Comparison of ENCODE assay signal across 21 cellular contexts in the genomic region with DNA sequence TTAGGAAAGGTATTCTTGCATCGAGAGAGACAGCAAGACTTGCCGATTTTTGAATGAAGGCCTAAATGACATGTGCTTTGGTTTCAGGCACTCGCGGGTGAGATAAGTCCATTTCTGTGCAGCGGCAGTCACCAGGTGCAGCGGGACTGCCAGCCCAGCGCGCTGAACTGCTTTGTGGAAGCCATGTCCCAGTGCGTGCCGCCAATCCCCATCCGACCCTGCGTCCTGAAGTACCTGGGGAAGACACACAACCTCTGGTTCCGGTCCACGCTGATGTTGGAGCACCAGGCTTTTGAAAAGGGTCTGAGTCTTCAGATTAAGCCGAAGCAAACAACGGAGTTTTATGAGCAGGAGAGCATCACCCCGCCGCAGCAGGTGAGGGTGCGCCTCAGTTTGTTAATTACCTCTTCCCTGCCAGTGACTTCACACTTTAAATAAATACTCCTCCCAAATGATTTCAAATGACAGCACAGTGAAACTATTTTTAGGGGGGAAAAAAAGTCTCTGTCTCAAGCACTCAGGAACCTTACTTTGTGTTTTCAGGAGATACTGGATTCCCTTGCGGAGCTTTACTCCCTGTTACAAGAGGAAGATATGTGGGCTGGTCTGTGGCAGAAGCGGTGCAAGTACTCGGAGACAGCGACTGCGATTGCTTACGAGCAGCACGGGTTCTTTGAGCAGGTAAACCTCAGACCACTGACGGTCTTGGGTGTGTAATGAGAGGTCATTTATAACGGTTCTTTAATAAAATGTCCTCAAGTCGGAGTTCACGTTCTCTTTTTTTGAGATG.
DNase-seq lines count a peak whose midpoint lies in the region; ATAC-seq and TF ChIP-seq lines count a peak whose summit lies in the region.
"Had no signal": no experiment of that assay in that cellular context is flagged by ENCODE, and none has a peak within 500 bp of the region (broad histone marks: within the 10 kb centered on the region; RNA-seq: fewer than 3 reads in every experiment).

No MANE protein-coding gene starts in this region.

- no peaks in the 10 kb centered on the region for H3K79me2 ChIP-seq in mammary epithelial cell (ENCODE audit: insufficient read depth, low read length)

- H3K36me3 Mint-ChIP-seq in MCF 10A (ENCODE audit: insufficient read depth, unreplicated experiment) (peaks cover 96% of the 10 kb centered on the region), nephron progenitor cell (ENCODE audit: low read depth) (peaks cover 76% of the 10 kb centered on the region)

- intact Hi-C loops in mammary epithelial cell (cut with micrococcal nuclease) (no loop called here), MCF 10A (cut with micrococcal nuclease) (no loop called here), testis (cut with DNase I; ENCODE audit: low total_unique reads) (no loop called here), left lung (cut with DNase I) (no loop called here)

- TF ChIP-seq CTCF in mammary epithelial cell (conservative IDR thresholded peaks at IDR 0.05 in 1 of 2, IDR thresholded peaks at IDR 0.05 in 1 of 2; ENCODE audit: extremely low read depth in 1 of 2, insufficient read depth in 1 of 2, low read depth in 1 of 2, low read length in 2 of 2) (no peak), MCF 10A (IDR thresholded peaks at IDR 0.05; ENCODE audit: unreplicated experiment) (no peak), nephron progenitor cell (IDR thresholded peaks at IDR 0.05) (no peak), testis (IDR thresholded peaks at IDR 0.05) (no peak), left lung (IDR thresholded peaks at IDR 0.05) (no peak)

- no peak for TF ChIP-seq POLR2A in testis (IDR thresholded peaks at IDR 0.05)

- BruUV-seq in mammary epithelial cell (replicated peaks; lab: Mats Ljungman, UMichigan) (TSS peak; percentile 63), MCF 10A (replicated peaks; lab: Mats Ljungman, UMichigan) (no TSS peak)

- CTCF ChIA-PET in mammary epithelial cell (lab: Charles Lee; ENCODE audit: low non-redundant PET) = no interaction called here
- CTCF ChIA-PET in MCF 10A (lab: Yijun Ruan, JAX) = no interaction called here

- H3K27me3 ChIP-seq in mammary epithelial cell (ENCODE audit: insufficient read depth, low read length) = no peaks in the 10 kb centered on the region
- no peaks in the 10 kb centered on the region for H3K27me3 ChIP-seq in testis
- H3K27me3 ChIP-seq in left lung = no peaks in the 10 kb centered on the region
- H3K27me3 ChIP-seq: BE2C had no signal

- no peak overlapping the region for H3K27ac Mint-ChIP-seq in MCF 10A (ENCODE audit: low read depth, unreplicated experiment)
- peak overlapping the region; percentile 20 for H3K27ac Mint-ChIP-seq in nephron progenitor cell

- no peaks in the 10 kb centered on the region for H3K9me3 ChIP-seq in mammary epithelial cell (replicated peaks; ENCODE audit: insufficient read depth, low read length)
- no peaks in the 10 kb centered on the region for H3K9me3 ChIP-seq in testis
- H3K9me3 ChIP-seq in left lung = no peaks in the 10 kb centered on the region
- H3K9me3 ChIP-seq: BE2C, HAP-1 had no signal

- no peak overlapping the region for H3K27ac ChIP-seq in mammary epithelial cell (ENCODE audit: insufficient read depth, low read depth, low read length)
- H3K27ac ChIP-seq in testis = no peak overlapping the region
- no peak overlapping the region for H3K27ac ChIP-seq in left lung
- H3K27ac ChIP-seq: GM23248 had no signal

- WGBS in mammary epithelial cell (ENCODE audit: low coverage, missing lambda C conversion rate) = 95% methylated on average over 25 of the region's 30 CpGs
- WGBS in testis, 2 donors = 92 to 94% methylated on average over 30 of the region's 30 CpGs

- H3K9me3 Mint-ChIP-seq in MCF 10A (ENCODE audit: unreplicated experiment) (no peaks in the 10 kb centered on the region), nephron progenitor cell (no peaks in the 10 kb centered on the region)
- H3K9me3 Mint-ChIP-seq: CD4-positive, CD25-positive, alpha-beta regulatory T cell; CD8-positive, alpha-beta memory T cell had no signal

- ATAC-seq in left lung (no peak), GM21381 (IDR thresholded peaks at IDR 0.05; ENCODE audit: unreplicated experiment) (no peak)
- ATAC-seq: GM12878 had no signal

- POLR2A ChIA-PET in MCF 10A (lab: Yijun Ruan, JAX) = no interaction called here

- H3K4me3 Mint-ChIP-seq in MCF 10A (ENCODE audit: unreplicated experiment) (no peak overlapping the region), nephron progenitor cell (no peak overlapping the region)
- H3K4me3 Mint-ChIP-seq: CD4-positive, CD25-positive, alpha-beta regulatory T cell; CD8-positive, alpha-beta memory T cell had no signal

- H3K9ac ChIP-seq in mammary epithelial cell (ENCODE audit: insufficient read depth, low read length) = no peak overlapping the region
- H3K9ac ChIP-seq: GM23248 had no signal

- H3K36me3 ChIP-seq in mammary epithelial cell (ENCODE audit: insufficient read depth, low read length) (peaks cover 31% of the 10 kb centered on the region), testis (ENCODE audit: low read depth, missing control alignments) (no peaks in the 10 kb centered on the region), left lung (peaks cover 8 to 100% of the 10 kb centered on the region in 2 donors)

- no peaks in the 10 kb centered on the region for H3K4me1 ChIP-seq in mammary epithelial cell (ENCODE audit: insufficient read depth, low read length)
- no peaks in the 10 kb centered on the region for H3K4me1 ChIP-seq in testis
- no peaks in the 10 kb centered on the region for H3K4me1 ChIP-seq in left lung
- H3K4me1 ChIP-seq: BE2C, HAP-1 had no signal

- in situ Hi-C loops in mammary epithelial cell (cut with MboI; ENCODE audit: low sequenced_read_pairs in 2 of 2) = no loop called here

- H3K27me3 Mint-ChIP-seq in MCF 10A (ENCODE audit: insufficient read depth, unreplicated experiment) = no peaks in the 10 kb centered on the region
- H3K27me3 Mint-ChIP-seq in nephron progenitor cell (ENCODE audit: low read depth, poor library complexity) = no peaks in the 10 kb centered on the region
- H3K27me3 Mint-ChIP-seq: CD4-positive, CD25-positive, alpha-beta regulatory T cell; CD8-positive, alpha-beta memory T cell had no signal

- H3K4me1 Mint-ChIP-seq in MCF 10A (ENCODE audit: insufficient read depth, unreplicated experiment) (no peaks in the 10 kb centered on the region), nephron progenitor cell (no peaks in the 10 kb centered on the region)

- no peak overlapping the region for H2AFZ ChIP-seq in mammary epithelial cell (ENCODE audit: low read depth, low read length)
- H2AFZ ChIP-seq: GM23248 had no signal

- dilution Hi-C loops in mammary epithelial cell (cut with HindIII; ENCODE audit: low sequenced_read_pairs) = no loop called here

- H3K4me2 ChIP-seq in mammary epithelial cell (ENCODE audit: insufficient read depth, low read depth, low read length) = no peak overlapping the region

- no peak for DNase-seq in mammary epithelial cell
- no peak for DNase-seq in MCF 10A (ENCODE audit: unreplicated experiment)
- peak; percentile 23 for DNase-seq in islet precursor cell
- no peak for DNase-seq in nephron progenitor cell
- DNase-seq in testis = peak; percentile 9
- no peak for DNase-seq in left lung
- no peak for DNase-seq in glomerular visceral epithelial cell (ENCODE audit: extremely low spot score)
- DNase-seq: ACHN; BE2C; C1 segment of cervical spinal cord; CD4-positive, CD25-positive, alpha-beta regulatory T cell; CD8-positive, alpha-beta memory T cell; COR-L47; DMS 273 treated with DMSO at 0.1 percent for 48 hours; DMS53; DND-41; EL; GM23248 had no signal

- no peaks in the 10 kb centered on the region for H4K20me1 ChIP-seq in mammary epithelial cell (ENCODE audit: insufficient read depth, low read length)

- H3K4me3 ChIP-seq in mammary epithelial cell (replicated peaks in 1 of 3; ENCODE audit: insufficient read depth in 1 of 3, low read depth in 2 of 3, low read length in 3 of 3) = no peak overlapping the region
- no peak overlapping the region for H3K4me3 ChIP-seq in testis
- no peak overlapping the region for H3K4me3 ChIP-seq in left lung
- H3K4me3 ChIP-seq: GM12878, GM23248, HAP-1 had no signal

Comparison
In these comparisons a context has a peak if more than half of its experiments do, and no peak if none do; other contexts are left out.
1. DNase-seq: peak in islet precursor cell (single experiment) and testis (single experiment); none in mammary epithelial cell (single experiment), MCF 10A (single experiment), nephron progenitor cell (single experiment), left lung (0 of 2) and glomerular visceral epithelial cell (single experiment).